ENCODE assay signal across 15 cellular contexts in genomic region chr22:46795140-46795539, GRCh38.
"Had no signal": no experiment of that assay in that cellular context is flagged by ENCODE, and none has a peak within 500 bp of the region (broad histone marks: within the 10 kb centered on the region; RNA-seq: fewer than 3 reads in every experiment).

No MANE protein-coding gene starts in this region.

- H3K4me3 Mint-ChIP-seq: activated T-helper 1 cell treated with anti-CD3 and anti-CD28 coated beads, Interleukin-12 subunit alpha, Interleukin-12 subunit beta, Interleukin-2, Interleukin-4 antibody, amounts not matched to agents 30 ng/mL and 10 ng/mL and 1 ng/mL, durations not matched to agents 14 hours and 24 hours and 36 hours; immature natural killer cell; stimulated activated effector memory CD8-positive, alpha-beta T cell treated with anti-CD3 and anti-CD28 coated beads, Interleukin-12 subunit alpha, Interleukin-12 subunit beta, amount 100 ng/mL, for 72 hours had no signal

- ATAC-seq: heart left ventricle; lower lobe of right lung; stimulated activated effector memory CD8-positive, alpha-beta T cell treated with anti-CD3 and anti-CD28 coated beads, Interleukin-12 subunit alpha, Interleukin-12 subunit beta, amount 100 ng/mL, for 72 hours had no signal

- H3K27me3 ChIP-seq: brain microvascular endothelial cell, heart left ventricle, neutrophil had no signal

- H3K4me3 ChIP-seq: heart left ventricle, lower lobe of right lung had no signal

- H3K4me1 ChIP-seq: parathyroid adenoma had no signal

- H3K9ac ChIP-seq: parathyroid adenoma had no signal

- H3K27ac ChIP-seq: brain microvascular endothelial cell, epithelial cell of prostate, heart left ventricle, lower lobe of right lung, neutrophil, parathyroid adenoma had no signal

- H3K9me3 Mint-ChIP-seq: activated T-helper 1 cell treated with anti-CD3 and anti-CD28 coated beads, Interleukin-12 subunit alpha, Interleukin-12 subunit beta, Interleukin-2, Interleukin-4 antibody, amounts not matched to agents 30 ng/mL and 10 ng/mL and 1 ng/mL, durations not matched to agents 14 hours and 24 hours and 36 hours; immature natural killer cell; stimulated activated effector memory CD8-positive, alpha-beta T cell treated with anti-CD3 and anti-CD28 coated beads, Interleukin-12 subunit alpha, Interleukin-12 subunit beta, amount 100 ng/mL, for 72 hours had no signal

- DNase-seq: activated CD4-positive, CD25-positive, alpha-beta regulatory T cell; anterior cingulate cortex; brain microvascular endothelial cell; cerebellar nuclear complex; effector CD8-positive, alpha-beta T cell; foreskin melanocyte; heart left ventricle; immature natural killer cell; lower lobe of right lung; T-helper 2 cell had no signal

- H3K27ac Mint-ChIP-seq: activated T-helper 1 cell treated with anti-CD3 and anti-CD28 coated beads, Interleukin-12 subunit alpha, Interleukin-12 subunit beta, Interleukin-2, Interleukin-4 antibody, amounts not matched to agents 30 ng/mL and 10 ng/mL and 1 ng/mL, durations not matched to agents 14 hours and 24 hours and 36 hours had no signal

- H3K9me3 ChIP-seq: heart left ventricle, lower lobe of right lung, neutrophil had no signal
